In the genomic region with DNA sequence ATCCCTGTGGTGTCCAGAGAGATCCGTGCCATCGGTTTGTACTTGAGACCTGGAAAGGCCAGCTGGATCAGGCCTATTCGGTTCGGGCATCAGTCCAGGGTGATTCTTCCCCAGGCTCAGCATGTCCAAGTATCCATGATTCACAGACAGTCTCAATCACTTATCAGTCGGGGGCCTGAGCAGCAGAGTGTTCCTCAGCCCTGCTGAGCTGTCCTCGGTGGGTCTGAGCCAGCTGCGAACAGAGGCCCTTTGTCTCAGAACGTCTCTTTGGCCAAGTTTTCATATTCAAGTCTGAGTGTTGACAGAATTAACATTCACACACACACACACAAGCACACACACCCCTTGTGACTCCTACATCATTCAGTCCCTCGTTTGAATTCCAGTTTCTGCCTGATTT, we compare ENCODE assay signal across 11 cellular contexts. TPM values are rescaled to one million over a fixed set of nuclear protein-coding genes. Genes with fewer than 3 reads are reported as not detected.
DNase-seq lines count a peak whose midpoint lies in the region; ATAC-seq and TF ChIP-seq lines count a peak whose summit lies in the region.
"Had no signal": no experiment of that assay in that cellular context is flagged by ENCODE, and none has a peak within 500 bp of the region (broad histone marks: within the 10 kb centered on the region; RNA-seq: fewer than 3 reads in every experiment).

No MANE protein-coding gene starts in this region.

- 67 to 84% methylated on average over 9 of the region's 9 CpGs for WGBS in lung, 2 donors
- WGBS in testis, 2 donors, result 18 to 20% methylated on average over 5 to 9 of the region's 9 CpGs

- H3K36me3 ChIP-seq in lung (ENCODE audit: control insufficient read depth in 2 of 2, insufficient read depth in 2 of 2, low read length in 2 of 2), result no peaks in the 10 kb centered on the region
- no peaks in the 10 kb centered on the region for H3K36me3 ChIP-seq in testis (ENCODE audit: low read depth, missing control alignments)
- H3K36me3 ChIP-seq in effector memory CD4-positive, alpha-beta T cell (ENCODE audit: control insufficient read depth, insufficient read depth, low read length), result no peaks in the 10 kb centered on the region

- H3K9me3 ChIP-seq in lung (ENCODE audit: control insufficient read depth in 2 of 2, insufficient read depth in 1 of 2, low read length in 1 of 2), result peaks cover 0 to 3% of the 10 kb centered on the region in 2 donors
- H3K9me3 ChIP-seq in testis, result no peaks in the 10 kb centered on the region
- no peaks in the 10 kb centered on the region for H3K9me3 ChIP-seq in effector memory CD4-positive, alpha-beta T cell (ENCODE audit: control insufficient read depth, low read length)

- TF ChIP-seq CTCF in lung (IDR thresholded peaks at IDR 0.05; ENCODE audit: control extremely low read depth, extremely low read depth), result no peak
- TF ChIP-seq CTCF in testis (IDR thresholded peaks at IDR 0.05), result no peak
- no peak for TF ChIP-seq CTCF in GM20000 (IDR thresholded peaks at IDR 0.05; ENCODE audit: extremely low read depth, missing control alignments)

- H3K4me1 ChIP-seq in lung (ENCODE audit: control insufficient read depth in 2 of 2, insufficient read depth in 2 of 2, low read length in 2 of 2) (no peaks in the 10 kb centered on the region), testis (peaks cover 13% of the 10 kb centered on the region)
- no peaks in the 10 kb centered on the region for H3K4me1 ChIP-seq in effector memory CD4-positive, alpha-beta T cell (ENCODE audit: control insufficient read depth, insufficient read depth, low read length, poor library complexity, severe bottlenecking)

- intact Hi-C loops in testis (cut with DNase I; ENCODE audit: low total_unique reads), result no loop called here

- H3K27ac ChIP-seq in lung (ENCODE audit: low read depth in 1 of 2, low read length in 1 of 2) (peak overlapping the region in 1 of 2 donors; percentile 48), testis (peak overlapping the region; percentile 57 to 72)
- no peak overlapping the region for H3K27ac ChIP-seq in effector memory CD4-positive, alpha-beta T cell (ENCODE audit: insufficient read depth, low read length, poor library complexity, severe bottlenecking)

- peak; percentile 58 for ATAC-seq in lung (ENCODE audit: insufficient read depth, low FRiP score)
- ATAC-seq: activated CD4-positive, CD25-positive, alpha-beta regulatory T cell treated with anti-CD3 and anti-CD28 coated beads, Interleukin-2, amount 50 U/mL, for 24 hours had no signal

- DNase-seq in NCI-H446 (lab: John Stamatoyannopoulos, UW), result peak; percentile 70 to 86
- DNase-seq in epidermal melanocyte (ENCODE audit: insufficient read length, low spot score), result peak; percentile 78
- DNase-seq in lung (ENCODE audit: low spot score), result peak; percentile 67
- DNase-seq in testis, result peak; percentile 96
- no peak for DNase-seq in activated T-cell treated with anti-CD3 and anti-CD28 coated beads, Interleukin-2, amount 50 U/mL, for 48 hours
- DNase-seq in T-helper 9 cell, result no peak
- DNase-seq in effector memory CD4-positive, alpha-beta T cell, result no peak
- no peak for DNase-seq in GM20000 (ENCODE audit: low spot score)
- DNase-seq: activated naive CD4-positive, alpha-beta T cell treated with anti-CD3 and anti-CD28 coated beads for 36 hours; NCI-H1048 had no signal

- no peak overlapping the region for H3K4me3 ChIP-seq in lung
- no peak overlapping the region for H3K4me3 ChIP-seq in testis
- H3K4me3 ChIP-seq in effector memory CD4-positive, alpha-beta T cell (ENCODE audit: insufficient read depth, low read depth, low read length, poor library complexity, severe bottlenecking), result no peak overlapping the region

- H3K27me3 ChIP-seq in lung (ENCODE audit: control insufficient read depth, insufficient read depth), result no peaks in the 10 kb centered on the region
- H3K27me3 ChIP-seq in testis, result no peaks in the 10 kb centered on the region
- H3K27me3 ChIP-seq in effector memory CD4-positive, alpha-beta T cell (replicated peaks; ENCODE audit: control insufficient read depth, insufficient read depth, low read length, poor library complexity, severe bottlenecking), result no peaks in the 10 kb centered on the region

- no peak for TF ChIP-seq POLR2A in testis (IDR thresholded peaks at IDR 0.05)

RNA-seq across cellular contexts. Expression of gene OSBPL9, which starts 33.4 kb away (rescaled TPM):
- total RNA-seq in lung (100 to 1,000 TPM in 1 of 2 donors, 10 to 100 TPM in 1; 82.8 to 135 TPM), testis (100 to 1,000 TPM; 117 to 160 TPM)
- polyA plus RNA-seq in lung (10 to 100 TPM; 36.8 to 62.1 TPM), testis (ENCODE audit: insufficient read depth, low read depth, low replicate concordance) (59.3 TPM)

Comparison
In these comparisons a context has a peak if more than half of its experiments do, and no peak if none do; other contexts are left out.
1. DNase-seq: peak in NCI-H446 (2 of 2), epidermal melanocyte (single experiment), lung (single experiment) and testis (single experiment); none in activated T-cell treated with anti-CD3 and anti-CD28 coated beads, Interleukin-2, amount 50 U/mL, for 48 hours (0 of 2), T-helper 9 cell (single experiment), effector memory CD4-positive, alpha-beta T cell (0 of 3) and GM20000 (single experiment).